10 cellular contexts compared by ENCODE assay signal in the genomic region with DNA sequence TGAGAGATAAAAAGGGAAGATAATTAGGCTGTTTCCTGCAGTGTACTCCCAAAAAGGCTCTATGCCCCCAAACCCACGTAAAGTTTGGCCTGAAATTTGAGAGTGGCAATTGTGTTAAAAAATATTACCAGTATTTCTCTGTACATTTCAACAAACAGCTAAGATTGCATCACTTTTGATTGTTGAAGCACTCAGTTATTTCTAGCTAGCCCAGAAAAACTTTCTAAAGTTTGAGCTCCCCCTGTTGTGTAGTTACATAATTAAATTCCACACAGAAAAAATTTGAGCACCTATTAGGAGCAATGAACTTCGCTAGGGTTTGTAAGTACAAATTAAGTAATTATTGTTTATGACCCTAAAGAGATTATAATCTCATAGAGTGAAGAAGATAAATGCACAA.
A peak's percentile ranks its signal among the peaks of the same experiment; 100 is the strongest.
DNase-seq lines count a peak whose midpoint lies in the region; ATAC-seq and TF ChIP-seq lines count a peak whose summit lies in the region.
"Had no signal": no experiment of that assay in that cellular context is flagged by ENCODE, and none has a peak within 500 bp of the region (broad histone marks: within the 10 kb centered on the region; RNA-seq: fewer than 3 reads in every experiment).

No MANE protein-coding gene starts in this region.

- H3K27me3 ChIP-seq in cardiac muscle cell (no peaks in the 10 kb centered on the region), upper lobe of right lung (no peaks in the 10 kb centered on the region)

- ATAC-seq in Right ventricle myocardium inferior (no peak), upper lobe of right lung (peak; percentile 41), HG03039 (IDR thresholded peaks at IDR 0.05; ENCODE audit: unreplicated experiment) (no peak)
- ATAC-seq: naive thymus-derived CD8-positive, alpha-beta T cell had no signal

- intact Hi-C loops in Right ventricle myocardium inferior (cut with DNase I) = loop anchor here (2.0 kb wide), 1 partner anchor 101 kb away; no protein-coding TSS in a partner anchor
- intact Hi-C loops in upper lobe of right lung (cut with DNase I) = no loop called here

- H3K27ac ChIP-seq in cardiac muscle cell (no peak overlapping the region), upper lobe of right lung (no peak overlapping the region)
- H3K27ac ChIP-seq: SK-N-MC had no signal

- peak; percentile 22 for TF ChIP-seq CTCF in cardiac muscle cell (IDR thresholded peaks at IDR 0.05; ENCODE audit: low read depth, low read length)
- no peak for TF ChIP-seq CTCF in epithelial cell of esophagus (IDR thresholded peaks at IDR 0.05; ENCODE audit: insufficient read depth, low read depth, low read length, missing control alignments)
- TF ChIP-seq CTCF in upper lobe of right lung (IDR thresholded peaks at IDR 0.05) = peak; percentile 32
- TF ChIP-seq CTCF in GM10248 (IDR thresholded peaks at IDR 0.05; ENCODE audit: control extremely low read depth, extremely low read depth, low read depth, missing control alignments) = no peak

- POLR2A ChIA-PET in GM10248 (lab: Yijun Ruan, JAX) = no interaction called here

- H3K9me3 ChIP-seq in cardiac muscle cell (ENCODE audit: low read depth) (no peaks in the 10 kb centered on the region), upper lobe of right lung (no peaks in the 10 kb centered on the region)

- TF ChIP-seq POLR2A in erythroblast (IDR thresholded peaks at IDR 0.05; ENCODE audit: low read length) = no peak

- CTCF ChIA-PET in GM10248 (lab: Yijun Ruan, JAX) = interaction anchor here (0.8 kb wide), 1 partner anchor 102 kb away, joined by 3 read pairs; no protein-coding TSS in a partner anchor

- H3K4me1 ChIP-seq in cardiac muscle cell (ENCODE audit: low read depth) = no peaks in the 10 kb centered on the region
- H3K4me1 ChIP-seq in upper lobe of right lung = no peaks in the 10 kb centered on the region

- H3K4me3 ChIP-seq in cardiac muscle cell (no peak overlapping the region), epithelial cell of esophagus (ENCODE audit: low read length) (no peak overlapping the region), upper lobe of right lung (no peak overlapping the region)
- H3K4me3 ChIP-seq: SK-N-MC had no signal

- H3K36me3 ChIP-seq in cardiac muscle cell (no peaks in the 10 kb centered on the region), upper lobe of right lung (no peaks in the 10 kb centered on the region)

- DNase-seq in cardiac muscle cell (ENCODE audit: low read depth in 1 of 2, low spot score in 1 of 2) = peak; percentile 7 to 58
- DNase-seq in Right ventricle myocardium inferior (ENCODE audit: missing footprints) = no peak
- peak; percentile 43 for DNase-seq in NCI-H460 (ENCODE audit: extremely low read depth, low read depth)
- peak; percentile 33 for DNase-seq in epithelial cell of esophagus (ENCODE audit: low read depth)
- no peak for DNase-seq in upper lobe of right lung
- no peak for DNase-seq in erythroblast (lab: John Stamatoyannopoulos, UW)
- no peak for DNase-seq in GM10248 (ENCODE audit: extremely low spot score)
- DNase-seq: naive thymus-derived CD8-positive, alpha-beta T cell had no signal

Comparison
In these comparisons a context has a peak if more than half of its experiments do, and no peak if none do; other contexts are left out.
1. DNase-seq: peak in cardiac muscle cell (2 of 2), NCI-H460 (single experiment) and epithelial cell of esophagus (single experiment); none in Right ventricle myocardium inferior (single experiment), upper lobe of right lung (single experiment), erythroblast (0 of 2) and GM10248 (single experiment).
2. CTCF ChIP-seq: peak in cardiac muscle cell (single experiment) and upper lobe of right lung (single experiment); none in epithelial cell of esophagus (single experiment) and GM10248 (single experiment).